10 cellular contexts compared by ENCODE assay signal in genomic region chr1:16717174-16718108, GRCh38. TPM values are rescaled to one million over a fixed set of nuclear protein-coding genes. Genes with fewer than 3 reads are reported as not detected.
DNase-seq lines count a peak whose midpoint lies in the region; ATAC-seq, FAIRE-seq and TF ChIP-seq lines count a peak whose summit lies in the region.
"Had no signal": no experiment of that assay in that cellular context is flagged by ENCODE, and none has a peak within 500 bp of the region (broad histone marks: within the 10 kb centered on the region; RNA-seq: fewer than 3 reads in every experiment).

No MANE protein-coding gene starts in this region.

- TF ChIP-seq CTCF in DND-41 (IDR thresholded peaks at IDR 0.05; ENCODE audit: borderline replicate concordance, extremely low read depth, low read length, poor library complexity, severe bottlenecking): no peak
- TF ChIP-seq CTCF in IMR-90 (conservative IDR thresholded peaks at IDR 0.05; ENCODE audit: low read depth, low read length): no peak
- TF ChIP-seq CTCF in H1 (IDR thresholded peaks at IDR 0.05; ENCODE audit: control extremely low read depth in 1 of 3, insufficient read depth in 1 of 3, low read depth in 1 of 3, low read length in 3 of 3): no peak
- no peak for TF ChIP-seq CTCF in neural progenitor cell (IDR thresholded peaks at IDR 0.05)

- in situ Hi-C loops in IMR-90 (cut with MboI; ENCODE audit: low sequenced_read_pairs): no loop called here

- no peak for TF ChIP-seq EP300 in H1 (IDR thresholded peaks at IDR 0.05; ENCODE audit: borderline replicate concordance in 1 of 2, low read depth in 2 of 2, low read length in 2 of 2)

- TF ChIP-seq POLR2A in IMR-90 (IDR thresholded peaks at IDR 0.05; ENCODE audit: low read depth, low read length) (no peak), H1 (IDR thresholded peaks at IDR 0.05; ENCODE audit: control extremely low read depth in 1 of 2, low read depth in 2 of 2, low read length in 2 of 2) (no peak)

- H2AK5ac ChIP-seq in IMR-90 (ENCODE audit: low read depth, low read length) (no peak overlapping the region), H1 (ENCODE audit: low read depth, low read length) (0 out of 2 replicates have a peak overlapping the region, but pooled peaks have one; percentile 4)

- no peak overlapping the region for H3K14ac ChIP-seq in IMR-90 (replicated peaks; ENCODE audit: low read depth, low read length)
- no peak overlapping the region for H3K14ac ChIP-seq in H1 (ENCODE audit: insufficient read length)

- no peak overlapping the region for H3K9ac ChIP-seq in DND-41 (ENCODE audit: low read depth, low read length)
- H3K9ac ChIP-seq in IMR-90 (ENCODE audit: low read depth, low read length): no peak overlapping the region
- H3K9ac ChIP-seq in H1 (replicated peaks in 1 of 4; ENCODE audit: extremely low read depth in 1 of 4, low read depth in 3 of 4, low read length in 3 of 4): no peak overlapping the region
- H3K9ac ChIP-seq in neural progenitor cell: no peak overlapping the region

- H2BK20ac ChIP-seq in IMR-90 (ENCODE audit: low read depth, low read length): no peak overlapping the region
- no peak overlapping the region for H2BK20ac ChIP-seq in H1 (ENCODE audit: low read length)

- H3K56ac ChIP-seq in IMR-90 (ENCODE audit: extremely low read depth, insufficient read depth, low read length) (no peak overlapping the region), H1 (replicated peaks; ENCODE audit: insufficient read length, low read depth, low read length) (no peak overlapping the region)

- H2AFZ ChIP-seq in DND-41 (ENCODE audit: low read depth, low read length) (no peak overlapping the region), IMR-90 (replicated peaks; ENCODE audit: low read length, poor library complexity) (peak overlapping the region; percentile 57), H1 (ENCODE audit: low read length) (0 out of 2 replicates have a peak overlapping the region, but pooled peaks have one; percentile 25), neural progenitor cell (replicated peaks) (no peak overlapping the region)

- peak overlapping the region; percentile 30; the same call in 1 of the 2 replicates for H2BK12ac ChIP-seq in H1 (ENCODE audit: low read depth, low read length)

- H4K91ac ChIP-seq in IMR-90 (ENCODE audit: insufficient read depth, low read depth, low read length) (no peak overlapping the region), H1 (replicated peaks; ENCODE audit: insufficient read length, low read length) (peak overlapping the region; percentile 17)

- H3K4me3 Mint-ChIP-seq in neural progenitor cell: peak overlapping the region; percentile 46

- H3K4me1 Mint-ChIP-seq in neural progenitor cell: peaks cover 29% of the 10 kb centered on the region

- H3K27me3 ChIP-seq in DND-41 (ENCODE audit: insufficient read depth, low read length, poor library complexity) (peaks cover 3% of the 10 kb centered on the region), IMR-90 (ENCODE audit: control insufficient read depth, insufficient read depth, low read length) (peaks cover 55% of the 10 kb centered on the region), H1 (replicated peaks in 1 of 4; ENCODE audit: control insufficient read depth in 3 of 4, extremely low read depth in 1 of 4, insufficient read depth in 3 of 4, low read length in 3 of 4) (no peaks in the 10 kb centered on the region; a peak in 1 of 7 replicates), neural progenitor cell (no peaks in the 10 kb centered on the region)

- intact Hi-C loops in IMR-90 (cut with micrococcal nuclease): no loop called here

- H4K8ac ChIP-seq in IMR-90 (ENCODE audit: low read depth in 2 of 2, low read length in 2 of 2): no peak overlapping the region
- H4K8ac ChIP-seq in H1 (ENCODE audit: extremely low read depth, insufficient read depth, low read length): peak overlapping the region; percentile 62; the same call in 1 of the 2 replicates

- no peak overlapping the region for H3K27ac ChIP-seq in DND-41 (ENCODE audit: low read length)
- no peak overlapping the region for H3K27ac ChIP-seq in IMR-90 (ENCODE audit: insufficient read depth, low read length)
- H3K27ac ChIP-seq in H1 (ENCODE audit: low read depth, low read length): no peak overlapping the region
- H3K27ac ChIP-seq in neural progenitor cell: no peak overlapping the region

- H2BK120ac ChIP-seq in IMR-90 (ENCODE audit: low read depth, low read length) (no peak overlapping the region), H1 (replicated peaks; ENCODE audit: low read depth, low read length) (no peak overlapping the region)

- H3K9me1 ChIP-seq in IMR-90 (ENCODE audit: insufficient read depth, low read length): no peaks in the 10 kb centered on the region; the same call in 1 of the 2 replicates

- no peak overlapping the region for H2AK9ac ChIP-seq in IMR-90 (replicated peaks; ENCODE audit: low read depth, low read length, poor library complexity)

- DNase-seq in DND-41: no peak
- DNase-seq in IMR-90: no peak
- DNase-seq in H1 (ENCODE audit: low read depth in 1 of 2, low spot score in 2 of 2): peak in 1 of 2 experiments; percentile 66
- peak; percentile 1 for DNase-seq in neural progenitor cell (ENCODE audit: low spot score)
- DNase-seq in activated effector memory CD4-positive, alpha-beta T cell treated with Interleukin-2 at 50 U/mL for 16 hours: no peak
- no peak for DNase-seq in SHP77 treated with DMSO at 0.1 percent for 48 hours (lab: John Stamatoyannopoulos, UW)
- DNase-seq: COR-L47; stimulated activated CD4-positive, alpha-beta T cell treated with anti-CD3 and anti-CD28 coated beads, Interleukin-4, amount 100 ng/mL, for 24 hours had no signal

- no peaks in the 10 kb centered on the region for H4K20me1 ChIP-seq in DND-41 (ENCODE audit: insufficient read depth, low read length)
- H4K20me1 ChIP-seq in IMR-90 (ENCODE audit: insufficient read depth, low read length): no peaks in the 10 kb centered on the region
- no peaks in the 10 kb centered on the region for H4K20me1 ChIP-seq in H1 (replicated peaks in 1 of 2; ENCODE audit: control insufficient read depth in 1 of 2, insufficient read depth in 2 of 2, low read length in 2 of 2)
- no peaks in the 10 kb centered on the region for H4K20me1 ChIP-seq in neural progenitor cell (ENCODE audit: low read depth)

- no peaks in the 10 kb centered on the region for H3K79me2 ChIP-seq in DND-41 (ENCODE audit: insufficient read depth, low read length)
- H3K79me2 ChIP-seq in H1 (ENCODE audit: control insufficient read depth in 1 of 2, insufficient read depth in 2 of 2, low read length in 2 of 2): no peaks in the 10 kb centered on the region
- H3K79me2 ChIP-seq in neural progenitor cell (ENCODE audit: low read depth): no peaks in the 10 kb centered on the region

- 43% methylated on average over 14 of the region's 24 CpGs; no CpG with 5 or more reads in 1 of the 2 experiments for WGBS in IMR-90 (ENCODE audit: extremely low coverage in 2 of 2, insufficient read length in 1 of 2), 2 experiments
- WGBS in H1 (ENCODE audit: extremely low coverage in 1 of 2, insufficient coverage in 1 of 2, insufficient read length in 1 of 2, insufficient replicate concordance in 2 of 2, low coverage in 1 of 2, low lambda C conversion rate in 2 of 2, missing lambda C conversion rate in 1 of 2), 2 experiments: 75% methylated on average over 24 of the region's 24 CpGs; no CpG with 5 or more reads in 1 of the 2 experiments

- H3K4ac ChIP-seq in IMR-90 (ENCODE audit: low read depth, low read length) (no peak overlapping the region), H1 (replicated peaks; ENCODE audit: insufficient read length, low read depth, low read length) (no peak overlapping the region)

- H3K23me2 ChIP-seq in H1 (ENCODE audit: low read depth, low read length): no peaks in the 10 kb centered on the region

- TF ChIP-seq RAD21 in IMR-90 (IDR thresholded peaks at IDR 0.05; ENCODE audit: low read length) (no peak), H1 (IDR thresholded peaks at IDR 0.05 in 1 of 2, conservative IDR thresholded peaks at IDR 0.05 in 1 of 2; ENCODE audit: low read depth in 2 of 2, low read length in 2 of 2) (no peak)

- H3K9me3 ChIP-seq in DND-41 (ENCODE audit: insufficient read depth, low read length, severe bottlenecking): no peaks in the 10 kb centered on the region
- H3K9me3 ChIP-seq in IMR-90 (ENCODE audit: control insufficient read depth, insufficient read depth, low read length): no peaks in the 10 kb centered on the region
- H3K9me3 ChIP-seq in H1 (ENCODE audit: insufficient read depth in 2 of 2, low read depth in 1 of 2, low read length in 1 of 2): no peaks in the 10 kb centered on the region
- no peaks in the 10 kb centered on the region for H3K9me3 ChIP-seq in neural progenitor cell (ENCODE audit: low read depth)

- BruUV-seq in IMR-90 (replicated peaks; lab: Mats Ljungman, UMichigan): no TSS peak

- no peaks in the 10 kb centered on the region for H3K36me3 Mint-ChIP-seq in neural progenitor cell

- H4K5ac ChIP-seq in IMR-90 (ENCODE audit: low read depth, low read length): no peak overlapping the region
- H4K5ac ChIP-seq in H1 (ENCODE audit: insufficient read length, low read depth, low read length): no peak overlapping the region

- H2BK15ac ChIP-seq in IMR-90 (ENCODE audit: low read depth, low read length) (no peak overlapping the region), H1 (ENCODE audit: low read length) (0 out of 2 replicates have a peak overlapping the region, but pooled peaks have one; percentile 72)

- ATAC-seq in DND-41 (ENCODE audit: insufficient read depth, low read depth): peak; percentile 26; the same call in 1 of the 3 replicates
- peak; percentile 63 for ATAC-seq in IMR-90 (ENCODE audit: low read depth)
- ATAC-seq in HG03196 (IDR thresholded peaks at IDR 0.05; ENCODE audit: unreplicated experiment): no peak
- no peak for ATAC-seq in HG02623 (IDR thresholded peaks at IDR 0.05; ENCODE audit: unreplicated experiment)

- H3K27ac Mint-ChIP-seq in neural progenitor cell: peak overlapping the region; percentile 84

- H3F3A ChIP-seq in neural progenitor cell (ENCODE audit: low read depth): no peaks in the 10 kb centered on the region

- peaks cover 5% of the 10 kb centered on the region for H3K27me3 Mint-ChIP-seq in neural progenitor cell (ENCODE audit: insufficient read depth, low read depth)

- dilution Hi-C loops in IMR-90 (cut with HindIII; ENCODE audit: low sequenced_read_pairs, unreplicated experiment): no loop called here

- H3K18ac ChIP-seq in IMR-90 (ENCODE audit: low read depth, low read length): no peak overlapping the region
- H3K18ac ChIP-seq in H1 (ENCODE audit: extremely low read depth, low read length): no peak overlapping the region

- no peak overlapping the region for H3K23ac ChIP-seq in IMR-90 (ENCODE audit: low read depth, low read length)
- H3K23ac ChIP-seq in H1 (ENCODE audit: insufficient read length): no peak overlapping the region

- no peak for FAIRE-seq in H1 (lab: Jason Lieb, UNC)

- H3K4me1 ChIP-seq in DND-41 (ENCODE audit: insufficient read depth, low read length) (no peaks in the 10 kb centered on the region), IMR-90 (ENCODE audit: control insufficient read depth, insufficient read depth, low read length) (no peaks in the 10 kb centered on the region), H1 (replicated peaks in 1 of 4; ENCODE audit: control insufficient read depth in 3 of 4, insufficient read depth in 4 of 4, low read length in 3 of 4) (peaks cover 0 to 6% (median 6%) of the 10 kb centered on the region in 4 experiments; a peak in 5 of 7 replicates), neural progenitor cell (no peaks in the 10 kb centered on the region)

- CTCF ChIA-PET in IMR-90 (lab: Yijun Ruan, JAX) (no interaction called here), H1 (lab: Charles Lee; ENCODE audit: partially characterized antibody) (interaction anchor here (0.6 to 29.9 kb wide), 9 partner anchors 8 to 108 kb away, joined by 3 to 723 read pairs (median 5); no protein-coding TSS in a partner anchor)

- no peak overlapping the region for H3K4me2 ChIP-seq in DND-41 (ENCODE audit: insufficient read depth, low read length)
- no peak overlapping the region for H3K4me2 ChIP-seq in IMR-90 (ENCODE audit: low read depth, low read length)
- no peak overlapping the region; a peak in 1 of 4 replicates for H3K4me2 ChIP-seq in H1 (ENCODE audit: insufficient read depth in 1 of 2, low read depth in 2 of 2, low read length in 2 of 2)
- no peak overlapping the region for H3K4me2 ChIP-seq in neural progenitor cell

- H2BK5ac ChIP-seq in IMR-90 (ENCODE audit: low read depth, low read length, poor library complexity, severe bottlenecking) (no peak overlapping the region), H1 (ENCODE audit: low read depth, low read length) (no peak overlapping the region; the same call in 1 of the 2 replicates)

- H3K79me1 ChIP-seq in IMR-90 (ENCODE audit: low read depth in 1 of 2, low read length in 2 of 2) (no peaks in the 10 kb centered on the region), H1 (ENCODE audit: low read depth, low read length) (no peaks in the 10 kb centered on the region)

- no peaks in the 10 kb centered on the region for H3K9me3 Mint-ChIP-seq in neural progenitor cell

- POLR2A ChIA-PET in IMR-90 (lab: Charles Lee; ENCODE audit: unreplicated experiment) (no interaction called here), H1 (lab: Charles Lee; ENCODE audit: partially characterized antibody) (interaction anchor here (0.6 to 1.6 kb wide), 5 partner anchors 8 to 804 kb away, joined by 3 to 5 read pairs (median 4); no protein-coding TSS in a partner anchor)

- H3K4me3 ChIP-seq in DND-41 (ENCODE audit: low read depth in 1 of 2, low read length in 2 of 2) (no peak overlapping the region), IMR-90 (ENCODE audit: insufficient read depth, low read depth, low read length) (no peak overlapping the region), H1 (ENCODE audit: extremely low read depth in 1 of 4, insufficient read depth in 2 of 4, low read depth in 3 of 4, low read length in 4 of 4) (no peak overlapping the region), neural progenitor cell (no peak overlapping the region)

- H3K36me3 ChIP-seq in DND-41 (ENCODE audit: insufficient read depth, low read length) (no peaks in the 10 kb centered on the region), IMR-90 (ENCODE audit: control insufficient read depth, insufficient read depth, low read length) (no peaks in the 10 kb centered on the region), H1 (ENCODE audit: control insufficient read depth in 2 of 4, insufficient read depth in 4 of 4, low read length in 3 of 4) (no peaks in the 10 kb centered on the region), neural progenitor cell (no peaks in the 10 kb centered on the region)

RNA-seq across cellular contexts. Expression of gene RNU1-4, which starts 22.9 kb away (rescaled TPM):
- under 0.01 TPM in 2 replicates for total RNA-seq in IMR-90 (2012; rRNA removed)
- not detected in 2 replicates for polyA plus RNA-seq in IMR-90 (2012; rRNA removed)
- not detected in 2 replicates for polyA plus RNA-seq in IMR-90 (2012; cell fraction: cytosol; rRNA removed)
- polyA plus RNA-seq in IMR-90 (2012; cell fraction: nucleus; rRNA removed; ENCODE audit: low replicate concordance): not detected in 2 replicates
- 1,303 and 1,497 TPM in 2 replicates for total RNA-seq in H1 (2021; fragmentation: NEBNext Ultra II Directional; extraction: Animal tissue kit (Norgen Biotek cat#: 25700))
- polyA plus RNA-seq in H1 (2011; rRNA removed): under 0.01 and 145 TPM in 2 replicates
- polyA plus RNA-seq in H1 (2011; cell fraction: cytosol; rRNA removed): under 0.01 TPM
- under 0.01 TPM for polyA plus RNA-seq in H1 (2011; cell fraction: nucleus; rRNA removed)
- polyA plus RNA-seq in H1 (2012, experiment 1 of 2): 20.3 to 94.3 TPM in 2 of 4 replicates, not detected in the others
- polyA plus RNA-seq in H1 (2012, experiment 2 of 2): not detected
- not detected for polyA plus RNA-seq in H1 (2013, experiment 1 of 2)
- polyA plus RNA-seq in H1 (2013, experiment 2 of 2): not detected
- polyA minus RNA-seq in H1 (2011; rRNA and poly(A)+ RNA removed): 10,411 and 22,262 TPM in 2 replicates
- 59,319 TPM for polyA minus RNA-seq in H1 (2011; cell fraction: cytosol; rRNA and poly(A)+ RNA removed)
- polyA minus RNA-seq in H1 (2011; cell fraction: nucleus; rRNA and poly(A)+ RNA removed): 43,973 TPM
- total RNA-seq in neural progenitor cell (ENCODE audit: low replicate concordance): under 0.01 TPM in 2 replicates

RNA-seq across cellular contexts. Expression of gene RNU1-3, which starts 50.7 kb away (rescaled TPM):
- total RNA-seq in IMR-90 (2012; rRNA removed): under 0.01 TPM in 2 replicates
- polyA plus RNA-seq in IMR-90 (2012; rRNA removed): not detected in 2 replicates
- not detected in 2 replicates for polyA plus RNA-seq in IMR-90 (2012; cell fraction: cytosol; rRNA removed)
- not detected in 2 replicates for polyA plus RNA-seq in IMR-90 (2012; cell fraction: nucleus; rRNA removed; ENCODE audit: low replicate concordance)
- 1,303 and 1,497 TPM in 2 replicates for total RNA-seq in H1 (2021; fragmentation: NEBNext Ultra II Directional; extraction: Animal tissue kit (Norgen Biotek cat#: 25700))
- under 0.01 and 145 TPM in 2 replicates for polyA plus RNA-seq in H1 (2011; rRNA removed)
- under 0.01 TPM for polyA plus RNA-seq in H1 (2011; cell fraction: cytosol; rRNA removed)
- under 0.01 TPM for polyA plus RNA-seq in H1 (2011; cell fraction: nucleus; rRNA removed)
- 20.3 to 94.3 TPM in 2 of 4 replicates, not detected in the others for polyA plus RNA-seq in H1 (2012, experiment 1 of 2)
- not detected for polyA plus RNA-seq in H1 (2012, experiment 2 of 2)
- not detected for polyA plus RNA-seq in H1 (2013, experiment 1 of 2)
- not detected for polyA plus RNA-seq in H1 (2013, experiment 2 of 2)
- 10,411 and 22,262 TPM in 2 replicates for polyA minus RNA-seq in H1 (2011; rRNA and poly(A)+ RNA removed)
- 63,669 TPM for polyA minus RNA-seq in H1 (2011; cell fraction: cytosol; rRNA and poly(A)+ RNA removed)
- 43,973 TPM for polyA minus RNA-seq in H1 (2011; cell fraction: nucleus; rRNA and poly(A)+ RNA removed)
- under 0.01 TPM in 2 replicates for total RNA-seq in neural progenitor cell (ENCODE audit: low replicate concordance)

Comparison
In these comparisons a context has a peak if more than half of its experiments do, and no peak if none do; other contexts are left out.
1. ATAC-seq: peak in DND-41 (single experiment) and IMR-90 (single experiment); none in HG03196 (single experiment) and HG02623 (single experiment).
2. H2AFZ ChIP-seq: peak in IMR-90 (single experiment) and H1 (single experiment); none in DND-41 (single experiment) and neural progenitor cell (single experiment).
3. RNA of gene RNU1-4, which starts 22.9 kb away (total RNA-seq): 1,303 to 1,497 TPM in H1; under 0.01 TPM in IMR-90 and under 0.01 TPM in neural progenitor cell; every median in the first group is over 1,000 times any median in the second.
4. RNA of gene RNU1-3, which starts 50.7 kb away (total RNA-seq): 1,303 to 1,497 TPM in H1; under 0.01 TPM in IMR-90 and under 0.01 TPM in neural progenitor cell; every median in the first group is over 1,000 times any median in the second.